ENCODE assay signal across 34 cellular contexts in genomic region chr5:59683311-59683710, GRCh38.
"Had no signal": no experiment of that assay in that cellular context is flagged by ENCODE, and none has a peak within 500 bp of the region (broad histone marks: within the 10 kb centered on the region; RNA-seq: fewer than 3 reads in every experiment).

No MANE protein-coding gene starts in this region.

- H3K9me3 ChIP-seq: adrenal gland, body of pancreas, breast epithelium had no signal

- DNase-seq: activated B cell treated with CpG ODN at 0.5 μM for 24 hours; activated CD4-positive, alpha-beta memory T cell treated with anti-CD3 and anti-CD28 coated beads for 36 hours; activated CD4-positive, alpha-beta T cell treated with anti-CD3 and anti-CD28 coated beads for 4 hours; activated CD4-positive, alpha-beta T cell treated with anti-CD3 and anti-CD28 coated beads, Interleukin-2, amount 10 ng/mL, durations not matched to agents 24 days and 14 days; activated CD4-positive, alpha-beta T cell treated with anti-CD3 and anti-CD28 coated beads, Interleukin-2, amount 50 U/mL, for 1 hour; activated CD4-positive, alpha-beta T cell treated with anti-CD3 and anti-CD28 coated beads, Interleukin-2, amount 50 U/mL, for 4 hours; activated CD4-positive, CD25-positive, alpha-beta regulatory T cell treated with anti-CD3 and anti-CD28 coated beads, Interleukin-2, amount 50 U/mL, for 72 hours; activated CD8-positive, alpha-beta memory T cell treated with anti-CD3 and anti-CD28 coated beads, Interleukin-2, amount 50 U/mL, for 4 hours; activated CD8-positive, alpha-beta T cell treated with anti-CD3 and anti-CD28 coated beads for 36 hours; activated effector memory CD4-positive, alpha-beta T cell treated with anti-CD3 and anti-CD28 coated beads, Interleukin-2, amount 50 U/mL, for 16 hours; activated gamma-delta T cell treated with Interleukin-2 at 50 U/mL for 16 hours; activated naive CD4-positive, alpha-beta T cell; activated naive CD4-positive, alpha-beta T cell treated with anti-CD3 and anti-CD28 coated beads for 36 hours; activated naive CD4-positive, alpha-beta T cell treated with anti-CD3 and anti-CD28 coated beads, Interleukin-2, amount 50 U/mL, for 16 hours; activated naive CD8-positive, alpha-beta T cell treated with anti-CD3 and anti-CD28 coated beads for 36 hours; activated T-cell treated with anti-CD3 and anti-CD28 coated beads for 4 hours; activated T-cell treated with anti-CD3 and anti-CD28 coated beads, Interleukin-2, amount 50 U/mL, for 1 hour; activated T-cell treated with anti-CD3 and anti-CD28 coated beads, Interleukin-2, amount 50 U/mL, for 4 hours; activated T-cell treated with anti-CD3 and anti-CD28 coated beads, Interleukin-2, amount 50 U/mL, for 72 hours; adrenal gland; amniotic stem cell; aorta; body of pancreas; brain microvascular endothelial cell; central memory CD4-positive, alpha-beta T cell; T-helper 1 cell; T-helper 2 cell; T-helper 9 cell had no signal

- H3K36me3 ChIP-seq: adrenal gland, brain microvascular endothelial cell, breast epithelium had no signal

- FAIRE-seq: astrocyte, TTC549 had no signal

- H3K4me1 ChIP-seq: adrenal gland, body of pancreas, breast epithelium had no signal

- H3K4me3 ChIP-seq: adrenal gland, body of pancreas, breast epithelium had no signal

- H3K27ac ChIP-seq: adrenal gland, body of pancreas, brain microvascular endothelial cell, breast epithelium, VCaP had no signal

- ATAC-seq: activated CD8-positive, alpha-beta T cell treated with anti-CD3 and anti-CD28 coated beads for 36 hours; activated naive CD4-positive, alpha-beta T cell treated with anti-CD3 and anti-CD28 coated beads, Interleukin-2, amount 50 U/mL, for 72 hours; activated T-cell treated with anti-CD3 and anti-CD28 coated beads, Interleukin-2, amount 50 U/mL, for 4 hours; activated T-cell treated with anti-CD3 and anti-CD28 coated beads, Interleukin-2, amount 50 U/mL, for 72 hours; activated T-helper 17 cell treated with anti-CD3 and anti-CD28 coated beads, Interleukin-2, amount 50 U/mL, for 72 hours; body of pancreas had no signal

- H3K27me3 ChIP-seq: adrenal gland, body of pancreas, brain microvascular endothelial cell, breast epithelium had no signal
